In the genomic region with DNA sequence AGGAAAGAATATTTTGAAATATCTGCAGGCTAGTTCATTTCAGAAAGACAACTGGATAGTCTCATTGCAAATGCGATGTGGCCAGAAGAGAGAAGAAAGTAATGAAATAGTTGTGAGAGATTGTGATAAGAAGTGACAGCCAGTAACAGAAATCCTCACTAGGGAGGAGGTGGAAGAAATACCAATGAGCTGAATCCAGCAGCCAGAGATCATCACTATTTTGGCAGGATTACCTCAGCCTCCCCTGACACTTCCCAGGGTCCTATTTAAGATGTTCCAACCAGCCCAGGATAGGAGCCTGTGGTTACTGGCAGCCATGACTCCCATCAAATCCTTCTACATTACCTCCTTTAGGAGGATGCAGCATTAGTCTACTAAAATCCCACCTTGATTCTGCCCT, we compare ENCODE assay signal across 17 cellular contexts.
DNase-seq lines count a peak whose midpoint lies in the region; ATAC-seq and TF ChIP-seq lines count a peak whose summit lies in the region.
"Had no signal": no experiment of that assay in that cellular context is flagged by ENCODE, and none has a peak within 500 bp of the region (broad histone marks: within the 10 kb centered on the region; RNA-seq: fewer than 3 reads in every experiment).

No MANE protein-coding gene starts in this region.

- ATAC-seq in right cardiac atrium (peak; percentile 87 to 88), GM18861 (IDR thresholded peaks at IDR 0.05; ENCODE audit: unreplicated experiment) (no peak)
- ATAC-seq: effector memory CD8-positive, alpha-beta T cell; right lobe of liver had no signal

- peak; percentile 55 for DNase-seq in LHCN-M2 (ENCODE audit: low read depth)
- DNase-seq in cardiac fibroblast (ENCODE audit: low read depth in 2 of 2) = peak; percentile 64 to 80
- DNase-seq in right cardiac atrium = peak; percentile 18 to 34 (median 22)
- DNase-seq in skeletal muscle cell (ENCODE audit: low read depth) = peak; percentile 86
- DNase-seq in midbrain (lab: John Stamatoyannopoulos, UW) = no peak
- no peak for DNase-seq in activated naive CD4-positive, alpha-beta T cell treated with Interleukin-2 at 50 U/mL for 16 hours
- DNase-seq: activated CD4-positive, alpha-beta memory T cell treated with anti-CD3 and anti-CD28 coated beads for 36 hours; activated T-cell treated with anti-CD3 and anti-CD28 coated beads, Interleukin-2, amount 50 U/mL, for 24 hours; effector memory CD8-positive, alpha-beta T cell; foreskin melanocyte; HCEC 1CT; NCI-H146; right lobe of liver; SHP77; stimulated activated CD4-positive, alpha-beta T cell treated with anti-CD3 and anti-CD28 coated beads, Interleukin-2, amount 100 ng/mL, for 48 hours had no signal

- no peaks in the 10 kb centered on the region for H3K9me3 ChIP-seq in right cardiac atrium (ENCODE audit: control insufficient read depth, low read length)
- H3K9me3 ChIP-seq: right lobe of liver had no signal

- H3K4me3 ChIP-seq in cardiac fibroblast (replicated peaks in 1 of 2; ENCODE audit: low read depth in 2 of 2, low read length in 2 of 2) = no peak overlapping the region
- H3K4me3 ChIP-seq in right cardiac atrium (ENCODE audit: low read length) = no peak overlapping the region
- H3K4me3 ChIP-seq in skeletal muscle cell (ENCODE audit: low read depth, low read length) = no peak overlapping the region
- H3K4me3 ChIP-seq: BLaER1 treated with 17β-estradiol and CSF1 and Interleukin-3, amounts not matched to agents 10 nM and 100 nM; right lobe of liver had no signal

- TF ChIP-seq CTCF in cardiac fibroblast (IDR thresholded peaks at IDR 0.05; ENCODE audit: low read depth, low read length) = no peak

- H3K27ac ChIP-seq in right cardiac atrium (ENCODE audit: low read length) = no peak overlapping the region
- H3K27ac ChIP-seq: BLaER1 treated with 17β-estradiol and CSF1 and Interleukin-3, amounts not matched to agents 10 nM and 100 nM; right lobe of liver had no signal

- intact Hi-C loops in right cardiac atrium (cut with DNase I) = no loop called here

- H3K27me3 ChIP-seq in right cardiac atrium (ENCODE audit: control insufficient read depth, insufficient read depth) = no peaks in the 10 kb centered on the region
- H3K27me3 ChIP-seq: BLaER1 treated with 17β-estradiol and CSF1 and Interleukin-3, amounts not matched to agents 10 nM and 100 nM; right lobe of liver had no signal

- no peaks in the 10 kb centered on the region for H3K4me1 ChIP-seq in right cardiac atrium (ENCODE audit: control insufficient read depth, insufficient read depth, low read length)
- H3K4me1 ChIP-seq: BLaER1 treated with 17β-estradiol and CSF1 and Interleukin-3, amounts not matched to agents 10 nM and 100 nM; right lobe of liver had no signal

- 33% methylated on average over 1 of the region's 1 CpG for WGBS in right cardiac atrium

Comparison
In these comparisons a context has a peak if more than half of its experiments do, and no peak if none do; other contexts are left out.
1. DNase-seq: peak in LHCN-M2 (single experiment), cardiac fibroblast (2 of 2), right cardiac atrium (3 of 3) and skeletal muscle cell (single experiment); none in midbrain (single experiment) and activated naive CD4-positive, alpha-beta T cell treated with Interleukin-2 at 50 U/mL for 16 hours (single experiment).